ENCODE assay signal across 10 cellular contexts in genomic region chr1:116334015-116334547, GRCh38. TPM values are rescaled to one million over a fixed set of nuclear protein-coding genes. Genes with fewer than 3 reads are reported as not detected.
DNase-seq lines count a peak whose midpoint lies in the region; ATAC-seq, FAIRE-seq and TF ChIP-seq lines count a peak whose summit lies in the region.
"Had no signal": no experiment of that assay in that cellular context is flagged by ENCODE, and none has a peak within 500 bp of the region (broad histone marks: within the 10 kb centered on the region; RNA-seq: fewer than 3 reads in every experiment).

No MANE protein-coding gene starts in this region.

- H3K79me2 ChIP-seq in Karpas-422 (ENCODE audit: low read length): no peaks in the 10 kb centered on the region

- H3K36me3 ChIP-seq in Karpas-422 (ENCODE audit: insufficient read depth, low read length): no peaks in the 10 kb centered on the region
- no peaks in the 10 kb centered on the region for H3K36me3 ChIP-seq in bronchial epithelial cell (ENCODE audit: control insufficient read depth, insufficient read depth, low read length)
- H3K36me3 ChIP-seq: gastrocnemius medialis had no signal

- peak; percentile 89 for ATAC-seq in left lobe of liver
- ATAC-seq in stimulated activated effector memory CD8-positive, alpha-beta T cell treated with anti-CD3 and anti-CD28 coated beads, Interleukin-12 subunit alpha, Interleukin-12 subunit beta, amount 100 ng/mL, for 72 hours: no peak
- ATAC-seq in activated naive CD4-positive, alpha-beta T cell treated with anti-CD3 and anti-CD28 coated beads, Interleukin-2, amount 50 U/mL, for 72 hours: no peak
- ATAC-seq: gastrocnemius medialis; natural killer cell treated with Interleukin-12 subunit alpha and Interleukin-12 subunit beta and Interleukin-15 and Interleukin-18, amount 100 ng/mL, for 72 hours had no signal

- H3K4me3 ChIP-seq in Karpas-422 (ENCODE audit: low read length) (peak overlapping the region; percentile 54), bronchial epithelial cell (ENCODE audit: low read depth, low read length) (no peak overlapping the region)
- H3K4me3 ChIP-seq: gastrocnemius medialis had no signal

- DNase-seq in A172 (ENCODE audit: low spot score): peak; percentile 45
- peak; percentile 80 for DNase-seq in Karpas-422
- peak; percentile 80 for DNase-seq in bronchial epithelial cell (ENCODE audit: low read depth)
- DNase-seq in left lobe of liver (ENCODE audit: low spot score): peak; percentile 79
- no peak for DNase-seq in stimulated activated effector memory CD8-positive, alpha-beta T cell treated with anti-CD3 and anti-CD28 coated beads, Interleukin-12 subunit alpha, Interleukin-12 subunit beta, amount 100 ng/mL, for 72 hours (ENCODE audit: low spot score in 2 of 2)
- no peak for DNase-seq in anterior cingulate cortex (lab: John Stamatoyannopoulos, UW)
- no peak for DNase-seq in nephron progenitor cell
- no peak for DNase-seq in activated naive CD4-positive, alpha-beta T cell treated with anti-CD3 and anti-CD28 coated beads, Interleukin-2, amount 50 U/mL, for 72 hours (ENCODE audit: low spot score in 2 of 2)
- DNase-seq: gastrocnemius medialis had no signal

- H3K4me2 ChIP-seq in Karpas-422 (ENCODE audit: low read depth, low read length, poor library complexity, severe bottlenecking): peak overlapping the region; percentile 72

- no peak overlapping the region for H3K27ac Mint-ChIP-seq in stimulated activated effector memory CD8-positive, alpha-beta T cell treated with anti-CD3 and anti-CD28 coated beads, Interleukin-12 subunit alpha, Interleukin-12 subunit beta, amount 100 ng/mL, for 72 hours
- H3K27ac Mint-ChIP-seq in nephron progenitor cell: no peak overlapping the region
- H3K27ac Mint-ChIP-seq in activated naive CD4-positive, alpha-beta T cell treated with anti-CD3 and anti-CD28 coated beads, Interleukin-2, amount 50 U/mL, for 72 hours: peak overlapping the region in 1 of 2 donors; percentile 30
- H3K27ac Mint-ChIP-seq: natural killer cell treated with Interleukin-12 subunit alpha and Interleukin-12 subunit beta and Interleukin-15 and Interleukin-18, amount 100 ng/mL, for 72 hours had no signal

- no peaks in the 10 kb centered on the region for H4K20me1 ChIP-seq in Karpas-422 (ENCODE audit: insufficient read depth, low read depth, low read length)

- no peaks in the 10 kb centered on the region for H3K4me1 Mint-ChIP-seq in stimulated activated effector memory CD8-positive, alpha-beta T cell treated with anti-CD3 and anti-CD28 coated beads, Interleukin-12 subunit alpha, Interleukin-12 subunit beta, amount 100 ng/mL, for 72 hours
- peaks cover 43% of the 10 kb centered on the region for H3K4me1 Mint-ChIP-seq in nephron progenitor cell

- H3K36me3 Mint-ChIP-seq in stimulated activated effector memory CD8-positive, alpha-beta T cell treated with anti-CD3 and anti-CD28 coated beads, Interleukin-12 subunit alpha, Interleukin-12 subunit beta, amount 100 ng/mL, for 72 hours: no peaks in the 10 kb centered on the region
- H3K36me3 Mint-ChIP-seq in nephron progenitor cell (ENCODE audit: low read depth): peaks cover 5% of the 10 kb centered on the region
- no peaks in the 10 kb centered on the region for H3K36me3 Mint-ChIP-seq in activated naive CD4-positive, alpha-beta T cell treated with anti-CD3 and anti-CD28 coated beads, Interleukin-2, amount 50 U/mL, for 72 hours
- H3K36me3 Mint-ChIP-seq: natural killer cell treated with Interleukin-12 subunit alpha and Interleukin-12 subunit beta and Interleukin-15 and Interleukin-18, amount 100 ng/mL, for 72 hours had no signal

- H3K9ac ChIP-seq in Karpas-422 (ENCODE audit: low read length): peak overlapping the region; percentile 75

- H3K27ac ChIP-seq in Karpas-422 (ENCODE audit: low read length): peak overlapping the region; percentile 98
- H3K27ac ChIP-seq: gastrocnemius medialis had no signal

- peak; percentile 68 for FAIRE-seq in bronchial epithelial cell (lab: Jason Lieb, UNC)

- peaks cover 4% of the 10 kb centered on the region for H3K27me3 Mint-ChIP-seq in nephron progenitor cell (ENCODE audit: low read depth, poor library complexity)

- no peak overlapping the region for H3K4me3 Mint-ChIP-seq in stimulated activated effector memory CD8-positive, alpha-beta T cell treated with anti-CD3 and anti-CD28 coated beads, Interleukin-12 subunit alpha, Interleukin-12 subunit beta, amount 100 ng/mL, for 72 hours
- no peak overlapping the region for H3K4me3 Mint-ChIP-seq in nephron progenitor cell
- H3K4me3 Mint-ChIP-seq: natural killer cell treated with Interleukin-12 subunit alpha and Interleukin-12 subunit beta and Interleukin-15 and Interleukin-18, amount 100 ng/mL, for 72 hours had no signal

- peaks cover 94% of the 10 kb centered on the region for H3K4me1 ChIP-seq in Karpas-422 (ENCODE audit: low read length)

- H3K9me3 Mint-ChIP-seq in stimulated activated effector memory CD8-positive, alpha-beta T cell treated with anti-CD3 and anti-CD28 coated beads, Interleukin-12 subunit alpha, Interleukin-12 subunit beta, amount 100 ng/mL, for 72 hours: no peaks in the 10 kb centered on the region
- peaks cover 6% of the 10 kb centered on the region for H3K9me3 Mint-ChIP-seq in nephron progenitor cell
- H3K9me3 Mint-ChIP-seq in activated naive CD4-positive, alpha-beta T cell treated with anti-CD3 and anti-CD28 coated beads, Interleukin-2, amount 50 U/mL, for 72 hours: no peaks in the 10 kb centered on the region
- H3K9me3 Mint-ChIP-seq: natural killer cell treated with Interleukin-12 subunit alpha and Interleukin-12 subunit beta and Interleukin-15 and Interleukin-18, amount 100 ng/mL, for 72 hours had no signal

- no peaks in the 10 kb centered on the region for H3K27me3 ChIP-seq in Karpas-422 (ENCODE audit: low read length)
- H3K27me3 ChIP-seq in bronchial epithelial cell (ENCODE audit: control insufficient read depth, insufficient read depth, low read length): no peaks in the 10 kb centered on the region
- H3K27me3 ChIP-seq: gastrocnemius medialis had no signal

- H3K9me2 ChIP-seq in Karpas-422 (replicated peaks; ENCODE audit: insufficient read depth, low read length): no peaks in the 10 kb centered on the region

- H3K9me3 ChIP-seq in Karpas-422 (ENCODE audit: low read length): no peaks in the 10 kb centered on the region
- H3K9me3 ChIP-seq: gastrocnemius medialis had no signal

- no peak overlapping the region for H2AFZ ChIP-seq in Karpas-422 (ENCODE audit: low read length)

- no peak for TF ChIP-seq CTCF in bronchial epithelial cell (IDR thresholded peaks at IDR 0.05; ENCODE audit: insufficient read depth, low read length, severe bottlenecking)
- no peak for TF ChIP-seq CTCF in nephron progenitor cell (IDR thresholded peaks at IDR 0.05)

RNA-seq across cellular contexts. Expression of gene ATP1A1, which starts 39.0 kb away (rescaled TPM):
- 42.1 and 50.9 TPM in 2 replicates for total RNA-seq in A172 (2014; rRNA removed; shearing (Covaris generic))
- 931 and 967 TPM in 2 replicates for total RNA-seq in Karpas-422 (2014; rRNA removed; shearing (Covaris generic); ENCODE audit: low replicate concordance)
- 123 and 177 TPM in 2 replicates for total RNA-seq in bronchial epithelial cell
- total RNA-seq in left lobe of liver: 110 TPM
- 100 to 1,000 TPM; 220 to 337 TPM for total RNA-seq in activated naive CD4-positive, alpha-beta T cell treated with anti-CD3 and anti-CD28 coated beads, Interleukin-2, amount 50 U/mL, for 72 hours

Comparison
In these comparisons a context has a peak if more than half of its experiments do, and no peak if none do; other contexts are left out.
1. DNase-seq: peak in A172 (single experiment), Karpas-422 (single experiment), bronchial epithelial cell (single experiment) and left lobe of liver (single experiment); none in stimulated activated effector memory CD8-positive, alpha-beta T cell treated with anti-CD3 and anti-CD28 coated beads, Interleukin-12 subunit alpha, Interleukin-12 subunit beta, amount 100 ng/mL, for 72 hours (0 of 2), anterior cingulate cortex (0 of 58), nephron progenitor cell (single experiment) and activated naive CD4-positive, alpha-beta T cell treated with anti-CD3 and anti-CD28 coated beads, Interleukin-2, amount 50 U/mL, for 72 hours (0 of 2).